Comparison of ENCODE assay signal across 1 cellular context in genomic region chr9:35619800-35620158, GRCh38.
TF ChIP-seq lines count a peak whose summit lies in the region.

No MANE protein-coding gene starts in this region.

TF ChIP-seq in GM12878, 131 proteins besides CTCF, POLR2A, EP300 and RAD21:
- TF ChIP-seq EGR1 (IDR thresholded peaks at IDR 0.05; ENCODE audit: borderline replicate concordance in 1 of 2, low read depth in 2 of 2, low read length in 2 of 2): peak in 1 of 2 experiments; percentile 90; a peak in 2 of 3 replicates
- peak; percentile 7 for TF ChIP-seq SP1 (IDR thresholded peaks at IDR 0.05; ENCODE audit: low read depth, low read length)
- peak; percentile 13 for TF ChIP-seq BCL3 (IDR thresholded peaks at IDR 0.05; ENCODE audit: borderline replicate concordance, insufficient read depth, low read depth, low read length, poor library complexity, severe bottlenecking)
- 0 out of 2 replicates have a peak, but pooled peaks have one; percentile 2 for TF ChIP-seq RAD51 (IDR thresholded peaks at IDR 0.05)
- peak; percentile 78 for TF ChIP-seq TCF12 (IDR thresholded peaks at IDR 0.05; ENCODE audit: low read depth, low read length)
- TF ChIP-seq YBX1 (IDR thresholded peaks at IDR 0.05): no peak
- peak; percentile 55 for TF ChIP-seq RUNX3 (IDR thresholded peaks at IDR 0.05; ENCODE audit: low read length)
- no peak for TF ChIP-seq E2F4 (IDR thresholded peaks at IDR 0.05; ENCODE audit: low read depth, low read length)
- no peak for TF ChIP-seq NR2C2 (IDR thresholded peaks at IDR 0.05; ENCODE audit: borderline replicate concordance, control insufficient read depth, insufficient read length, low read depth)
- peak; percentile 40; the same call in 1 of the 2 replicates for TF ChIP-seq TCF3 (IDR thresholded peaks at IDR 0.05; ENCODE audit: borderline replicate concordance, insufficient read depth, low read depth, low read length)
- TF ChIP-seq EED (IDR thresholded peaks at IDR 0.05; ENCODE audit: low read depth): peak; percentile 27; the same call in 1 of the 2 replicates
- TF ChIP-seq BCL11A (IDR thresholded peaks at IDR 0.05; ENCODE audit: low read depth, low read length): peak; percentile 68
- 0 out of 2 replicates have a peak, but pooled peaks have one; percentile 40 for TF ChIP-seq MEF2A (IDR thresholded peaks at IDR 0.05; ENCODE audit: insufficient read depth, low read depth, low read length)
- peak; percentile 86 for TF ChIP-seq MEF2B (IDR thresholded peaks at IDR 0.05; ENCODE audit: partially characterized antibody, poor library complexity, severe bottlenecking)
- TF ChIP-seq POLR2AphosphoS5 (IDR thresholded peaks at IDR 0.05; ENCODE audit: low read length): no peak
- TF ChIP-seq ATF7 (IDR thresholded peaks at IDR 0.05; ENCODE audit: low read depth): 0 out of 2 replicates have a peak, but pooled peaks have one; percentile 39
- TF ChIP-seq ZBED1 (IDR thresholded peaks at IDR 0.05; ENCODE audit: borderline replicate concordance): peak; percentile 36; the same call in 1 of the 2 replicates
- TF ChIP-seq CREM (IDR thresholded peaks at IDR 0.05; ENCODE audit: low read depth): peak; percentile 25; the same call in 1 of the 2 replicates
TF ChIP-seq in GM12878: peak in this region for 14.
